In the genomic region with DNA sequence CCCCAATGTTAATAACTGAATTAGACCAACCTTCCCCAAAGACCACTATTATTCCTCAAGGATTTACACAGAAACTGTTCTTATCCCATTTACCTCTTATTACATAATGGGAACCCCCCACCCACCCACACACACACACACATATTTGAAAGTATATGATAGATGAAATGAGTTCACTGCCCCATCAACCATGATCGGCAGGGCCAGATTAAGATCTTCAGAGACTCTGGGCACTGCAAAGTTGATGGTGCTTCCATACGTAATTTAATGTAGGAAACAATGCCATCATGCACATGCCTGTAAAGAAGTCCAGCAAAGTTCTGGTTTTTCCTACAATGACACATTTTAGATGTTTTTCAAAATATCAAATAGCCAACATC, we compare ENCODE assay signal across 17 cellular contexts. TPM values are rescaled to one million over a fixed set of nuclear protein-coding genes. Genes with fewer than 3 reads are reported as not detected.
DNase-seq lines count a peak whose midpoint lies in the region; ATAC-seq, FAIRE-seq and TF ChIP-seq lines count a peak whose summit lies in the region.
"Had no signal": no experiment of that assay in that cellular context is flagged by ENCODE, and none has a peak within 500 bp of the region (broad histone marks: within the 10 kb centered on the region; RNA-seq: fewer than 3 reads in every experiment).

No MANE protein-coding gene starts in this region.

- H3K9me3 ChIP-seq in MM.1S (replicated peaks; ENCODE audit: insufficient read depth, low read length), result no peaks in the 10 kb centered on the region
- H3K9me3 ChIP-seq: A549 had no signal

- peaks cover 32% of the 10 kb centered on the region for H3F3A ChIP-seq in MM.1S (ENCODE audit: insufficient read depth, low read length)

- H3K36me3 ChIP-seq in MM.1S (replicated peaks; ENCODE audit: insufficient read depth, low read length), result no peaks in the 10 kb centered on the region

- no peak overlapping the region for H2AFZ ChIP-seq in MM.1S (ENCODE audit: low read length)
- H2AFZ ChIP-seq: GM23248 had no signal

- no peaks in the 10 kb centered on the region for H3K27me3 Mint-ChIP-seq in activated T-cell treated with anti-CD3 and anti-CD28 coated beads, Interleukin-2, amount 50 U/mL, for 24 hours
- no peaks in the 10 kb centered on the region for H3K27me3 Mint-ChIP-seq in stimulated activated naive B cell treated with anti-CD40 and anti-IgM and Interleukin-4, amounts not matched to agents 10 μg/mL and 1 μg/mL and 100 μg/mL, for 72 hours

- H3K27ac Mint-ChIP-seq in activated T-cell treated with anti-CD3 and anti-CD28 coated beads, Interleukin-2, amount 50 U/mL, for 24 hours, result peak overlapping the region; percentile 77
- peak overlapping the region; percentile 99 for H3K27ac Mint-ChIP-seq in stimulated activated naive B cell treated with anti-CD40 and anti-IgM and Interleukin-4, amounts not matched to agents 10 μg/mL and 1 μg/mL and 100 μg/mL, for 72 hours
- H3K27ac Mint-ChIP-seq: CD4-positive, CD25-positive, alpha-beta regulatory T cell; nephron had no signal

- FAIRE-seq in GM12891 (lab: Jason Lieb, UNC), result no peak
- FAIRE-seq: A549, frontal cortex, small intestine had no signal

- no peak for TF ChIP-seq CTCF in MM.1S (IDR thresholded peaks at IDR 0.05; ENCODE audit: low read length)

- peaks cover 59% of the 10 kb centered on the region for H3K4me1 Mint-ChIP-seq in activated T-cell treated with anti-CD3 and anti-CD28 coated beads, Interleukin-2, amount 50 U/mL, for 24 hours (ENCODE audit: low read depth)
- peaks cover 52 to 94% of the 10 kb centered on the region in 2 donors for H3K4me1 Mint-ChIP-seq in stimulated activated naive B cell treated with anti-CD40 and anti-IgM and Interleukin-4, amounts not matched to agents 10 μg/mL and 1 μg/mL and 100 μg/mL, for 72 hours

- H3K4me2 ChIP-seq in MM.1S (ENCODE audit: low read depth, low read length), result peak overlapping the region; percentile 59
- H3K4me2 ChIP-seq: A549 had no signal

- H3K27me3 ChIP-seq in MM.1S (replicated peaks; ENCODE audit: insufficient read depth, low read length), result no peaks in the 10 kb centered on the region

- H3K27ac ChIP-seq in MM.1S (ENCODE audit: low read length) (peak overlapping the region; percentile 91), angular gyrus (ENCODE audit: low read depth, low read length) (peak overlapping the region; percentile 9)
- H3K27ac ChIP-seq: A549, GM23248 had no signal

- H3K4me3 Mint-ChIP-seq in activated T-cell treated with anti-CD3 and anti-CD28 coated beads, Interleukin-2, amount 50 U/mL, for 24 hours, result peak overlapping the region; percentile 1
- H3K4me3 Mint-ChIP-seq in stimulated activated naive B cell treated with anti-CD40 and anti-IgM and Interleukin-4, amounts not matched to agents 10 μg/mL and 1 μg/mL and 100 μg/mL, for 72 hours, result peak overlapping the region; percentile 87 to 88
- H3K4me3 Mint-ChIP-seq: CD4-positive, CD25-positive, alpha-beta regulatory T cell; nephron had no signal

- no peak overlapping the region; the same call in 1 of the 2 replicates for H3K4me3 ChIP-seq in MM.1S (ENCODE audit: low read length)
- H3K4me3 ChIP-seq: A549, GM23248, lung had no signal

- no peaks in the 10 kb centered on the region for H3K36me3 Mint-ChIP-seq in activated T-cell treated with anti-CD3 and anti-CD28 coated beads, Interleukin-2, amount 50 U/mL, for 24 hours (ENCODE audit: low read depth)
- peaks cover 9 to 12% of the 10 kb centered on the region in 2 donors for H3K36me3 Mint-ChIP-seq in stimulated activated naive B cell treated with anti-CD40 and anti-IgM and Interleukin-4, amounts not matched to agents 10 μg/mL and 1 μg/mL and 100 μg/mL, for 72 hours
- H3K36me3 Mint-ChIP-seq: CD4-positive, CD25-positive, alpha-beta regulatory T cell had no signal

- no peaks in the 10 kb centered on the region for H3K9me2 ChIP-seq in MM.1S (replicated peaks; ENCODE audit: insufficient read depth, low read length)

- TF ChIP-seq POLR2A in erythroblast (IDR thresholded peaks at IDR 0.05; ENCODE audit: low read length) (no peak), GM12891 (IDR thresholded peaks at IDR 0.05; ENCODE audit: low read depth, low read length) (no peak)

- H3K79me2 ChIP-seq in MM.1S (ENCODE audit: low read length), result no peaks in the 10 kb centered on the region

- ATAC-seq in stimulated activated naive B cell treated with anti-CD40 and anti-IgM and Interleukin-4, amounts not matched to agents 10 μg/mL and 1 μg/mL and 100 μg/mL, for 72 hours (replicated peaks), result peak; percentile 10 to 19
- ATAC-seq: A549 had no signal

- H4K20me1 ChIP-seq in MM.1S (ENCODE audit: insufficient read depth, low read length), result no peaks in the 10 kb centered on the region

- DNase-seq in activated T-cell treated with anti-CD3 and anti-CD28 coated beads, Interleukin-2, amount 50 U/mL, for 24 hours, result no peak
- DNase-seq in activated T-cell treated with anti-CD3 and anti-CD28 coated beads, Interleukin-2, amount 50 U/mL, for 1 hour, result no peak
- DNase-seq in MM.1S (no peak), erythroblast (lab: John Stamatoyannopoulos, UW) (no peak), NCI-H1105 treated with DMSO at 0.1 percent for 48 hours (lab: John Stamatoyannopoulos, UW) (no peak), GM12891 (ENCODE audit: insufficient read length, low spot score) (no peak)
- DNase-seq in stimulated activated naive B cell treated with anti-CD40 and anti-IgM and Interleukin-4, amounts not matched to agents 10 μg/mL and 1 μg/mL and 100 μg/mL, for 72 hours, result no peak
- DNase-seq: GM23248, NCI-H1092, Right ventricle myocardium superior had no signal

- H3K9ac ChIP-seq in MM.1S (ENCODE audit: low read length), result peak overlapping the region; percentile 48; the same call in 1 of the 2 replicates
- H3K9ac ChIP-seq: GM23248 had no signal

- H3K9me3 Mint-ChIP-seq in activated T-cell treated with anti-CD3 and anti-CD28 coated beads, Interleukin-2, amount 50 U/mL, for 24 hours, result no peaks in the 10 kb centered on the region
- peaks cover 0 to 3% of the 10 kb centered on the region in 2 donors for H3K9me3 Mint-ChIP-seq in stimulated activated naive B cell treated with anti-CD40 and anti-IgM and Interleukin-4, amounts not matched to agents 10 μg/mL and 1 μg/mL and 100 μg/mL, for 72 hours
- H3K9me3 Mint-ChIP-seq: nephron had no signal

- peaks cover 50% of the 10 kb centered on the region for H3K4me1 ChIP-seq in MM.1S (ENCODE audit: low read length)
- H3K4me1 ChIP-seq: A549 had no signal

TF ChIP-seq in GM12891, 5 proteins besides CTCF, POLR2A, EP300 and RAD21:
- TF ChIP-seq PAX5 (IDR thresholded peaks at IDR 0.05; ENCODE audit: insufficient read depth, low read length, severe bottlenecking), result no peak
- no peak for TF ChIP-seq POU2F2 (IDR thresholded peaks at IDR 0.05; ENCODE audit: low read depth, low read length)
- no peak for TF ChIP-seq TAF1 (IDR thresholded peaks at IDR 0.05; ENCODE audit: low read depth, low read length)
- TF ChIP-seq SPI1 (IDR thresholded peaks at IDR 0.05; ENCODE audit: low read depth, low read length), result no peak
- TF ChIP-seq POLR2AphosphoS5 (IDR thresholded peaks at IDR 0.05; ENCODE audit: low read depth, low read length), result no peak
TF ChIP-seq in GM12891: peak in this region for 0.

RNA-seq across cellular contexts. Expression of a gene that starts 35.0 kb away (rescaled TPM):
- 7.3 TPM for polyA plus RNA-seq in GM12891 (2012; ENCODE audit: low read depth, missing spikeins)
